8 cellular contexts compared by ENCODE assay signal in genomic region chr10:16843252-16843870, GRCh38. TPM values are rescaled to one million over a fixed set of nuclear protein-coding genes. Genes with fewer than 3 reads are reported as not detected.
A peak's percentile ranks its signal among the peaks of the same experiment; 100 is the strongest.
DNase-seq lines count a peak whose midpoint lies in the region; ATAC-seq and TF ChIP-seq lines count a peak whose summit lies in the region.

No MANE protein-coding gene starts in this region.

- H3K4me1 ChIP-seq in Loucy (ENCODE audit: insufficient read depth, low read length, poor library complexity, severe bottlenecking) (no peaks in the 10 kb centered on the region), ovary (ENCODE audit: insufficient read depth) (peaks cover 3% of the 10 kb centered on the region)

- peak; percentile 80 for TF ChIP-seq CTCF in Loucy (conservative IDR thresholded peaks at IDR 0.05; ENCODE audit: low read length)
- peak; percentile 48 for TF ChIP-seq CTCF in fibroblast of villous mesenchyme (IDR thresholded peaks at IDR 0.05; ENCODE audit: insufficient read depth, low read depth, low read length)
- TF ChIP-seq CTCF in ovary (IDR thresholded peaks at IDR 0.05), result peak; percentile 43 to 73 (median 64)

- H3K36me3 ChIP-seq in Loucy (ENCODE audit: insufficient read depth, low read length), result no peaks in the 10 kb centered on the region
- no peaks in the 10 kb centered on the region for H3K36me3 ChIP-seq in ovary

- 0% methylated on average over 1 of the region's 1 CpG for WGBS in ovary, 3 donors

- no peaks in the 10 kb centered on the region for H3K36me3 Mint-ChIP-seq in T-helper 17 cell (ENCODE audit: low read depth)

- no peak overlapping the region for H3K9ac ChIP-seq in Loucy (ENCODE audit: low read depth, low read length, poor library complexity, severe bottlenecking)

- peak overlapping the region in 1 of 2 donors; percentile 72 for H3K27ac ChIP-seq in ovary

- H3K4me3 Mint-ChIP-seq in T-helper 17 cell, result no peak overlapping the region

- intact Hi-C loops in ovary (cut with DNase I), result loop anchor here in 1 of 4 donors (10.0 kb wide), 1 partner anchor 591 kb away; no protein-coding TSS in a partner anchor

- peak; percentile 71 for ATAC-seq in GM18520 (IDR thresholded peaks at IDR 0.05; ENCODE audit: unreplicated experiment)
- ATAC-seq in T-helper 17 cell, result peak; percentile 75
- no peak for ATAC-seq in GM19455 (IDR thresholded peaks at IDR 0.05; ENCODE audit: unreplicated experiment)

- H3F3A ChIP-seq in Loucy (ENCODE audit: low read depth), result no peaks in the 10 kb centered on the region

- H3K9me2 ChIP-seq in Loucy (replicated peaks; ENCODE audit: low read depth, low read length), result no peaks in the 10 kb centered on the region

- no peaks in the 10 kb centered on the region for H4K20me1 ChIP-seq in Loucy (ENCODE audit: insufficient read depth, low read length, poor library complexity, severe bottlenecking)

- no peak overlapping the region for H2AFZ ChIP-seq in Loucy (ENCODE audit: low read length)

- H3K27me3 Mint-ChIP-seq in T-helper 17 cell, result no peaks in the 10 kb centered on the region

- no peak for TF ChIP-seq POLR2A in ovary (IDR thresholded peaks at IDR 0.05)

- H3K27ac Mint-ChIP-seq in T-helper 17 cell, result peak overlapping the region; percentile 85

- H3K4me1 Mint-ChIP-seq in T-helper 17 cell, result no peaks in the 10 kb centered on the region

- no peak overlapping the region for H3K4me3 ChIP-seq in Loucy (ENCODE audit: low read length, poor library complexity, severe bottlenecking)
- no peak overlapping the region for H3K4me3 ChIP-seq in fibroblast of villous mesenchyme (ENCODE audit: low read depth, low read length)
- no peak overlapping the region for H3K4me3 ChIP-seq in ovary

- TF ChIP-seq EP300 in ovary (IDR thresholded peaks at IDR 0.05), result no peak

- H3K27me3 ChIP-seq in Loucy (ENCODE audit: insufficient read depth, low read length, poor library complexity, severe bottlenecking) (no peaks in the 10 kb centered on the region), ovary (no peaks in the 10 kb centered on the region)

- no peak overlapping the region for H3K4me2 ChIP-seq in Loucy (ENCODE audit: low read depth, low read length, poor library complexity, severe bottlenecking)

- H3K9me3 ChIP-seq in Loucy (ENCODE audit: insufficient read depth, low read depth, low read length) (no peaks in the 10 kb centered on the region), T-helper 17 cell (ENCODE audit: control insufficient read depth, low read length, poor library complexity, severe bottlenecking) (no peaks in the 10 kb centered on the region), ovary (no peaks in the 10 kb centered on the region)

- DNase-seq in CD1c-positive myeloid dendritic cell (ENCODE audit: extremely low spot score) (peak; percentile 91), T-helper 17 cell (no peak), fibroblast of villous mesenchyme (ENCODE audit: low read depth) (peak; percentile 82), ovary (no peak), HK-2 (ENCODE audit: unreplicated experiment) (no peak)

- H3K79me2 ChIP-seq in Loucy (ENCODE audit: insufficient read depth, low read length), result no peaks in the 10 kb centered on the region

RNA-seq across cellular contexts. Expression of gene RSU1, which starts 26.1 kb away (rescaled TPM):
- total RNA-seq in T-helper 17 cell, result 10 to 100 TPM; 60.1 to 72.5 TPM
- total RNA-seq in fibroblast of villous mesenchyme, result 106 and 114 TPM in 2 replicates
- 100 to 1,000 TPM in 1 of 7 donors, 10 to 100 TPM in 6; 30.1 to 103 (median 70.3) TPM for total RNA-seq in ovary
- 100 to 1,000 TPM in 1 of 2 donors, 10 to 100 TPM in 1; 47.0 to 184 TPM for polyA plus RNA-seq in ovary

Comparison
In these comparisons a context has a peak if more than half of its experiments do, and no peak if none do; other contexts are left out.
1. DNase-seq: peak in CD1c-positive myeloid dendritic cell (single experiment) and fibroblast of villous mesenchyme (single experiment); none in T-helper 17 cell (0 of 3), ovary (0 of 5) and HK-2 (single experiment).
2. Peak in every context shown above with its lines, with median percentiles within 50 percentile points of each other: CTCF ChIP-seq.